In genomic region chr7:87926581-87927461, GRCh38 we compare ENCODE assay signal across 8 cellular contexts. TPM values are rescaled to one million over a fixed set of nuclear protein-coding genes. Genes with fewer than 3 reads are reported as not detected.
DNase-seq lines count a peak whose midpoint lies in the region; ATAC-seq and TF ChIP-seq lines count a peak whose summit lies in the region.

No MANE protein-coding gene starts in this region.

- H3K79me2 ChIP-seq in osteoblast (ENCODE audit: insufficient read depth, low read length) = no peaks in the 10 kb centered on the region

- no peak overlapping the region for H3K4me3 Mint-ChIP-seq in CD8-positive, alpha-beta T cell

- no peak for TF ChIP-seq CTCF in osteoblast (IDR thresholded peaks at IDR 0.05; ENCODE audit: extremely low read depth, low read depth, low read length)
- no peak for TF ChIP-seq CTCF in CD8-positive, alpha-beta T cell (IDR thresholded peaks at IDR 0.05)

- no peak overlapping the region for H3K27ac Mint-ChIP-seq in CD8-positive, alpha-beta T cell

- no peak overlapping the region for H3K4me2 ChIP-seq in osteoblast (ENCODE audit: insufficient read depth, low read length)

- no peaks in the 10 kb centered on the region for H4K20me1 ChIP-seq in osteoblast (ENCODE audit: insufficient read depth, low read length)

- intact Hi-C loops in CD8-positive, alpha-beta T cell (cut with DNase I, micrococcal nuclease) = no loop called here

- DNase-seq in GF-D8 (lab: John Stamatoyannopoulos, UW) (peak; percentile 22), SW480 (ENCODE audit: low spot score) (peak; percentile 79), osteoblast (ENCODE audit: insufficient read length, low spot score, missing footprints) (no peak), hypothalamus (lab: John Stamatoyannopoulos, UW) (no peak)
- no peak for DNase-seq in CD8-positive, alpha-beta T cell
- no peak for DNase-seq in activated CD8-positive, alpha-beta memory T cell treated with anti-CD3 and anti-CD28 coated beads for 24 hours

- peaks cover 4% of the 10 kb centered on the region for H3K27me3 ChIP-seq in osteoblast (ENCODE audit: insufficient read depth, low read length)
- no peaks in the 10 kb centered on the region for H3K27me3 ChIP-seq in CD8-positive, alpha-beta T cell (ENCODE audit: insufficient read depth, low read length)

- no peaks in the 10 kb centered on the region for H3K4me1 Mint-ChIP-seq in CD8-positive, alpha-beta T cell (ENCODE audit: low read depth)

- CTCF ChIA-PET in CD8-positive, alpha-beta T cell (lab: Charles Lee) = interaction anchor here (0.6 to 0.7 kb wide), 2 partner anchors 40 to 608 kb away, joined by 3 read pairs; no protein-coding TSS in a partner anchor

- H2AFZ ChIP-seq in osteoblast (ENCODE audit: low read length) = peak overlapping the region; percentile 72

- H3K9me3 ChIP-seq in osteoblast (ENCODE audit: low read depth, low read length) = no peaks in the 10 kb centered on the region
- no peaks in the 10 kb centered on the region for H3K9me3 ChIP-seq in CD8-positive, alpha-beta T cell (ENCODE audit: low read length)

- H3K27ac ChIP-seq in osteoblast (ENCODE audit: low read depth, low read length) = no peak overlapping the region
- H3K27ac ChIP-seq in CD8-positive, alpha-beta T cell (ENCODE audit: low read depth, low read length) = no peak overlapping the region

- ATAC-seq in GM19452 (IDR thresholded peaks at IDR 0.05; ENCODE audit: unreplicated experiment) (peak; percentile 97), HG03354 (IDR thresholded peaks at IDR 0.05; ENCODE audit: poor library complexity, severe bottlenecking, unreplicated experiment) (peak; percentile 97)
- ATAC-seq in CD8-positive, alpha-beta T cell = no peak

- POLR2A ChIA-PET in CD8-positive, alpha-beta T cell (lab: Charles Lee) = interaction anchor here (0.5 kb wide), 1 partner anchor 61 kb away, joined by 4 read pairs; no protein-coding TSS in a partner anchor

- H3K36me3 ChIP-seq in osteoblast (ENCODE audit: insufficient read depth, low read length) = no peaks in the 10 kb centered on the region
- H3K36me3 ChIP-seq in CD8-positive, alpha-beta T cell (ENCODE audit: insufficient read depth, low read length) = no peaks in the 10 kb centered on the region

- H3K36me3 Mint-ChIP-seq in CD8-positive, alpha-beta T cell = no peaks in the 10 kb centered on the region

- H3K4me3 ChIP-seq in osteoblast (ENCODE audit: insufficient read depth, low read length) = no peak overlapping the region
- H3K4me3 ChIP-seq in CD8-positive, alpha-beta T cell (ENCODE audit: low read depth, low read length) = no peak overlapping the region

- peaks cover 8% of the 10 kb centered on the region for H3K27me3 Mint-ChIP-seq in CD8-positive, alpha-beta T cell (ENCODE audit: low read depth)

- no peaks in the 10 kb centered on the region for H3K4me1 ChIP-seq in osteoblast (ENCODE audit: insufficient read depth, low read length)
- H3K4me1 ChIP-seq in CD8-positive, alpha-beta T cell (ENCODE audit: insufficient read depth, low read length) = no peaks in the 10 kb centered on the region

- no peaks in the 10 kb centered on the region for H3K9me3 Mint-ChIP-seq in CD8-positive, alpha-beta T cell

RNA-seq across cellular contexts. Expression of gene ADAM22, which starts 7.2 kb away (rescaled TPM):
- total RNA-seq in osteoblast = 0.36 and 0.59 TPM in 2 replicates
- total RNA-seq in CD8-positive, alpha-beta T cell = 1 to 10 TPM; 1.1 to 1.7 TPM

RNA-seq across cellular contexts. Expression of gene DBF4, which starts 50.5 kb away (rescaled TPM):
- total RNA-seq in osteoblast = 12.7 TPM in 2 replicates
- total RNA-seq in CD8-positive, alpha-beta T cell = 10 to 100 TPM; 75.6 to 81.6 TPM

RNA-seq across cellular contexts. Expression of gene SLC25A40, which starts 50.7 kb away (rescaled TPM):
- 11.2 and 11.6 TPM in 2 replicates for total RNA-seq in osteoblast
- 1 to 10 TPM; 6.2 to 6.9 TPM for total RNA-seq in CD8-positive, alpha-beta T cell

Comparison
In these comparisons a context has a peak if more than half of its experiments do, and no peak if none do; other contexts are left out.
1. DNase-seq: peak in GF-D8 (single experiment) and SW480 (single experiment); none in osteoblast (single experiment), hypothalamus (0 of 51), CD8-positive, alpha-beta T cell (0 of 7) and activated CD8-positive, alpha-beta memory T cell treated with anti-CD3 and anti-CD28 coated beads for 24 hours (single experiment).